Comparison of ENCODE assay signal across 8 cellular contexts in the genomic region with DNA sequence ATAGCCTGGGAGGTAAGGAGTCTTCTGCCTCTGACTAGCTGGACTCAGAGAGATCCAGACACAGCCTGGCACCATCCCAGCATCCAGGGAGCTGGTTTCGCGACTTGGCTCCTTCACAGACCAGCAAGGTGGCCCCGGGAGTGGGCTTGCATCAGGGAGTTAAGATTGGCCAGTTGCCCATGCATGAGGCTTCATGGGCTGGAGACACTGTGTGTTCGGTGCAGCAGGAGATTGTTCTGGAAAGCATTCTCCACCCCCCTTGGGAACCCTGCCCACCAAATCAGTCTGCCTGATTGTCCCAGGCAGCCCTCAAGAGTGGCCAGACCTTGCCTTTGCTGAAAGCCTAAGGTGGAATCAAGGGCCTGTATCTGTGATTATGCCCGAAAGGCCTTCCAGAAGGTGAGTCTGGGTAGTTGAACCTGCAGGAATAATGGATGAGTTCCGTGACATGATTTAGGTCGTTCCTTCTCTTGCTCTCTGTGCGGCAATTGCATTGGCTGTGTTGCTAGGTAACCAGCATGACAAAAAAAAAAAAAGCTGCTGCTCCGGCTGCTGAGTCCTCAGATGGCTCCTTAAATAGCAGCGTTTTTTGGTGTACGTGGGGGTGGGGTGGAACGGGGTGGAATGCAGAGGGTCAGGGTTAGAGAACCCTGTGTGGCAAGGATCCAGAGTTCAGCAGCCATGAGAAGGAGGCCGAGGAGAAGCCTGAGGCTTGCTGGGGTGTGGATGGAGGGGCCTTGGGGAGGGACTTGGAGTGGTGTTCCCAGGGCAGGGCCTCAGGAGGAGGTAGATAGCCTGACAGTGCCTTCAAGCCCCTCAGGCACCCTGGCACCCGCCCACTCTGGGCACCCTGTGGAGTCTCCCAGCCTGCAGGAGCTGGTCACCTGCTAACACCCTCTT.
DNase-seq lines count a peak whose midpoint lies in the region; ATAC-seq and TF ChIP-seq lines count a peak whose summit lies in the region.

No MANE protein-coding gene starts in this region.

- ATAC-seq in GM21360 (IDR thresholded peaks at IDR 0.05; ENCODE audit: unreplicated experiment): no peak

- peak overlapping the region; percentile 30 for H3K27ac ChIP-seq in suprapubic skin

- no peaks in the 10 kb centered on the region for H3K9me3 ChIP-seq in suprapubic skin

- no peak overlapping the region for H3K4me3 ChIP-seq in astrocyte of the spinal cord (ENCODE audit: low read depth, low read length)
- H3K4me3 ChIP-seq in suprapubic skin: no peak overlapping the region

- in situ Hi-C loops in astrocyte of the spinal cord (cut with HindIII; ENCODE audit: low sequenced_read_pairs): no loop called here

- TF ChIP-seq POLR2A in suprapubic skin (IDR thresholded peaks at IDR 0.05): no peak

- 50% methylated on average over 10 of the region's 14 CpGs for WGBS in suprapubic skin

- no peaks in the 10 kb centered on the region for H3K27me3 ChIP-seq in suprapubic skin

- DNase-seq in NCI-H128 (lab: John Stamatoyannopoulos, UW; ENCODE audit: unreplicated experiment) (peak; percentile 49), astrocyte of the spinal cord (ENCODE audit: low read depth, low spot score) (peak; percentile 79), kidney glomerular epithelial cell (lab: John Stamatoyannopoulos, UW) (peak; percentile 1), suprapubic skin (ENCODE audit: low spot score in 2 of 2) (no peak), H4 (ENCODE audit: low spot score) (no peak)
- DNase-seq in central memory CD4-positive, alpha-beta T cell: no peak
- DNase-seq in effector CD8-positive, alpha-beta T cell (lab: John Stamatoyannopoulos, UW): no peak

- H3K36me3 ChIP-seq in suprapubic skin: peaks cover 53% of the 10 kb centered on the region

- H3K4me1 ChIP-seq in suprapubic skin: peaks cover 31% of the 10 kb centered on the region

- TF ChIP-seq CTCF in astrocyte of the spinal cord (IDR thresholded peaks at IDR 0.05; ENCODE audit: low read depth, low read length) (no peak), suprapubic skin (IDR thresholded peaks at IDR 0.05) (no peak)

- no peak for TF ChIP-seq EP300 in suprapubic skin (IDR thresholded peaks at IDR 0.05)

Comparison
In these comparisons a context has a peak if more than half of its experiments do, and no peak if none do; other contexts are left out.
1. DNase-seq: peak in NCI-H128 (single experiment), astrocyte of the spinal cord (single experiment) and kidney glomerular epithelial cell (single experiment); none in suprapubic skin (0 of 2), H4 (single experiment), central memory CD4-positive, alpha-beta T cell (single experiment) and effector CD8-positive, alpha-beta T cell (single experiment).